ENCODE assay signal across 9 cellular contexts in genomic region chr11:81644239-81644840, GRCh38.
DNase-seq lines count a peak whose midpoint lies in the region; ATAC-seq and TF ChIP-seq lines count a peak whose summit lies in the region.
"Had no signal": no experiment of that assay in that cellular context is flagged by ENCODE, and none has a peak within 500 bp of the region (broad histone marks: within the 10 kb centered on the region; RNA-seq: fewer than 3 reads in every experiment).

No MANE protein-coding gene starts in this region.

- H3K9me3 ChIP-seq in OCI-LY1 (ENCODE audit: low read length): no peaks in the 10 kb centered on the region

- H3K9ac ChIP-seq in OCI-LY1 (ENCODE audit: low read length): no peak overlapping the region

- H3K9me3 Mint-ChIP-seq in mesothelial cell of epicardium: peaks cover 5% of the 10 kb centered on the region
- no peaks in the 10 kb centered on the region for H3K9me3 Mint-ChIP-seq in activated T-cell treated with anti-CD3 and anti-CD28 coated beads, Interleukin-2, amount 50 U/mL, for 4 hours
- H3K9me3 Mint-ChIP-seq: IgD-negative memory B cell had no signal

- no peaks in the 10 kb centered on the region for H3F3A ChIP-seq in OCI-LY1 (ENCODE audit: insufficient read depth, low read length)

- H3K27me3 Mint-ChIP-seq in mesothelial cell of epicardium (ENCODE audit: low read depth): peaks cover 10% of the 10 kb centered on the region
- peaks cover 11% of the 10 kb centered on the region for H3K27me3 Mint-ChIP-seq in activated T-cell treated with anti-CD3 and anti-CD28 coated beads, Interleukin-2, amount 50 U/mL, for 4 hours (ENCODE audit: low read depth)

- ATAC-seq in GM21423 (IDR thresholded peaks at IDR 0.05; ENCODE audit: unreplicated experiment) (peak; percentile 87), HG03558 (IDR thresholded peaks at IDR 0.05; ENCODE audit: extremely low read depth, unreplicated experiment) (peak; percentile 96)
- no peak for ATAC-seq in activated T-cell treated with anti-CD3 and anti-CD28 coated beads, Interleukin-2, amount 50 U/mL, for 4 hours

- H3K36me3 ChIP-seq in OCI-LY1 (ENCODE audit: insufficient read depth, low read length): no peaks in the 10 kb centered on the region

- H3K27ac ChIP-seq in OCI-LY1 (ENCODE audit: low read depth, low read length, poor library complexity, severe bottlenecking): no peak overlapping the region

- H3K79me2 ChIP-seq in OCI-LY1 (ENCODE audit: insufficient read depth, low read length): no peaks in the 10 kb centered on the region

- H3K36me3 Mint-ChIP-seq in mesothelial cell of epicardium: no peaks in the 10 kb centered on the region
- H3K36me3 Mint-ChIP-seq in activated T-cell treated with anti-CD3 and anti-CD28 coated beads, Interleukin-2, amount 50 U/mL, for 4 hours (ENCODE audit: insufficient read depth): no peaks in the 10 kb centered on the region
- H3K36me3 Mint-ChIP-seq: IgD-negative memory B cell had no signal

- no peaks in the 10 kb centered on the region for H3K9me2 ChIP-seq in OCI-LY1 (ENCODE audit: low read depth, low read length)

- H3K27ac Mint-ChIP-seq in mesothelial cell of epicardium: no peak overlapping the region
- H3K27ac Mint-ChIP-seq: IgD-negative memory B cell had no signal

- H2AFZ ChIP-seq in OCI-LY1 (ENCODE audit: low read length): no peak overlapping the region

- H3K4me1 Mint-ChIP-seq in mesothelial cell of epicardium: peaks cover 17% of the 10 kb centered on the region
- H3K4me1 Mint-ChIP-seq in activated T-cell treated with anti-CD3 and anti-CD28 coated beads, Interleukin-2, amount 50 U/mL, for 4 hours (ENCODE audit: low read depth): no peaks in the 10 kb centered on the region
- H3K4me1 Mint-ChIP-seq: IgD-negative memory B cell had no signal

- DNase-seq in stimulated activated CD4-positive, alpha-beta T cell treated with anti-CD3 and anti-CD28 coated beads, Interleukin-4, amount 100 ng/mL, for 24 hours: peak; percentile 15
- DNase-seq in stimulated activated CD4-positive, alpha-beta T cell treated with anti-CD3 and anti-CD28 coated beads, Interleukin-12 subunit alpha, Interleukin-12 subunit beta, amount 100 ng/mL, for 4 hours: no peak
- DNase-seq in cerebellar cortex (ENCODE audit: low spot score) (peak; percentile 37), mesothelial cell of epicardium (ENCODE audit: low spot score in 2 of 2, unreplicated experiment in 2 of 2) (no peak)
- no peak for DNase-seq in activated T-cell treated with anti-CD3 and anti-CD28 coated beads, Interleukin-2, amount 50 U/mL, for 4 hours

- H4K20me1 ChIP-seq in OCI-LY1 (ENCODE audit: insufficient read depth, low read length): no peaks in the 10 kb centered on the region

- no peaks in the 10 kb centered on the region for H3K27me3 ChIP-seq in OCI-LY1 (ENCODE audit: insufficient read depth, low read length)

- no peak overlapping the region for H3K4me3 Mint-ChIP-seq in mesothelial cell of epicardium
- H3K4me3 Mint-ChIP-seq in activated T-cell treated with anti-CD3 and anti-CD28 coated beads, Interleukin-2, amount 50 U/mL, for 4 hours: no peak overlapping the region
- H3K4me3 Mint-ChIP-seq: IgD-negative memory B cell had no signal

- no peaks in the 10 kb centered on the region for H3K4me1 ChIP-seq in OCI-LY1 (ENCODE audit: insufficient read depth, low read length, severe bottlenecking)

- H3K4me2 ChIP-seq in OCI-LY1 (ENCODE audit: low read length): no peak overlapping the region

- no peak overlapping the region for H3K4me3 ChIP-seq in OCI-LY1 (ENCODE audit: low read depth, low read length, poor library complexity, severe bottlenecking)

- TF ChIP-seq CTCF in OCI-LY1 (IDR thresholded peaks at IDR 0.05; ENCODE audit: low read length) (peak; percentile 82), mesothelial cell of epicardium (IDR thresholded peaks at IDR 0.05; ENCODE audit: unreplicated experiment) (peak; percentile 90)

Comparison
In these comparisons a context has a peak if more than half of its experiments do, and no peak if none do; other contexts are left out.
1. DNase-seq: peak in stimulated activated CD4-positive, alpha-beta T cell treated with anti-CD3 and anti-CD28 coated beads, Interleukin-4, amount 100 ng/mL, for 24 hours (single experiment) and cerebellar cortex (single experiment); none in stimulated activated CD4-positive, alpha-beta T cell treated with anti-CD3 and anti-CD28 coated beads, Interleukin-12 subunit alpha, Interleukin-12 subunit beta, amount 100 ng/mL, for 4 hours (single experiment), mesothelial cell of epicardium (0 of 2) and activated T-cell treated with anti-CD3 and anti-CD28 coated beads, Interleukin-2, amount 50 U/mL, for 4 hours (single experiment).
2. ATAC-seq: peak in GM21423 (single experiment) and HG03558 (single experiment); none in activated T-cell treated with anti-CD3 and anti-CD28 coated beads, Interleukin-2, amount 50 U/mL, for 4 hours (0 of 2).